Comparison of ENCODE assay signal across 23 cellular contexts in the genomic region with DNA sequence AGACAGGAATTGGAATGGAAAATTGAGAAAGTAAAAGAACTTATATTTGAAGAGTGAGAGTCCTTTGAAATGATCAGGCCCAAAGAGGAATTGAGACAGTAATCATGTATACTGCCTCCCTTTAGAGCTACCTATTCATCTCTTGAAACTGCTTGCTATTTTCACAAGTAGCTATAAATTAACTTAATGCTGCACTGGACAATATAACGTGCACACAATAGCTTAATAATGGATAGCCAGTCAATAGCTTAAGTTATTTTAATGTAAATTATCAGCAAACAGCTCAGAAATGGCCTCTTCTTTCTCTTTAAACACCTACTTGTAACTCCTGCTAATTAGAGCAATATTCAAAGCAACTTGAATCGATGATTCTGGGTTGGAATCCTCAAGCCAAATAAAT.
"Had no signal": no experiment of that assay in that cellular context is flagged by ENCODE, and none has a peak within 500 bp of the region (broad histone marks: within the 10 kb centered on the region; RNA-seq: fewer than 3 reads in every experiment).

No MANE protein-coding gene starts in this region.

- ATAC-seq: HepG2, T-cell had no signal

- FAIRE-seq: HepG2, RCC 7860 had no signal

- DNase-seq: IMR-90, Karpas-422, KG1, MG63, NCI-H1092, NCI-H1105 treated with DMSO at 0.1 percent for 48 hours, NCI-H1436 treated with DMSO at 0.1 percent for 48 hours, NCI-H1694, NCI-H187 treated with DMSO at 0.1 percent for 48 hours, NCI-H2029 treated with DMSO at 0.1 percent for 48 hours, NCI-H2171, NCI-H345, NCI-H446 treated with DMSO at 0.1 percent for 48 hours, NCI-H510A treated with DMSO at 0.1 percent for 48 hours, NCI-H526, NCI-H774, Right ventricle myocardium superior, RPMI8226, SIG-M5, SW 1271, T-cell had no signal
